In the genomic region with DNA sequence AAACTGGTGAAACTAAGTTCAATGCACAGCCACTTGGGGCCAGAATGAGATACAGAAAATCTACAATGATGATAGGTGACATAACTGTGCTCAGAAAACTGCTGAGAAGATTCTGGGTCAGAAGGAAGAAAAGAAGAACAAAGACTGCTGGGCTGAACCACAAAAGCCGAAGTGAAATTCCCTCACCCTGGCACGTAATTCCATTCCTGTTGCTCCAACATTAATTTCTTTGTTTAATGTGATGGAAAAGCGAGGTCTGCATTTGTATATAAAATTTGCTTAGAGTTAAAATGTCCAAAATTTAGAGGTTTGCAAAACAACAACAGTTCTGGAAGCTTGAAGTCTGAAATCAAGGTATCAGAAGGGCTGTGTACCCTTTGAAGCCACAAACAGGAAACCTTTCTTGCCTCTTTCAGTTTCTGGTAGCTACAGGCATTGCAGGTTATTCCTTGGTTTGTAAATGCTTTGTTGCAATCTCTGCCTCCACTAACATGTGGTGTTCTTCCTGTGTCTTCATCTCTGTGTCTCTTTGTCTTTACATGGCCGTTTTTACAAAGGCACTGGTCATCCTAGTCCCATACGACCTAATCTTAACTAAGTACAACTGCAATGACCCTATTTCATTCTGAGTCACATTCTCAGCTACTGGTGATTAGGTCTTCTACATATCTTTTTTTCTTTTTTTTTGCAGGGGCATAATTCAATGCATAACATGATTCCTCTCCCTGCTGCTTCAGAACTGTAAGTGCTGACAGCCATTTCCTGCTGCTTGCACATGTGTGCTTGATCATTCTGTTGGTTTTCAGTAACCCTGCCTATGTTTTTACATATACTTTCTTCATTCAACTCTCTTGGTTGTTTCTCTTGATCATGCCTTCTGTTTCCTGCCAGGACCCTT, we compare ENCODE assay signal across 12 cellular contexts.
DNase-seq lines count a peak whose midpoint lies in the region; ATAC-seq lines count a peak whose summit lies in the region.
"Had no signal": no experiment of that assay in that cellular context is flagged by ENCODE, and none has a peak within 500 bp of the region (broad histone marks: within the 10 kb centered on the region; RNA-seq: fewer than 3 reads in every experiment).

No MANE protein-coding gene starts in this region.

- no peaks in the 10 kb centered on the region for H4K20me1 ChIP-seq in BLaER1

- no peak overlapping the region for H3K4me3 Mint-ChIP-seq in natural killer cell treated with Interleukin-12 subunit alpha and Interleukin-12 subunit beta and Interleukin-15 and Interleukin-18, amount 100 ng/mL, for 72 hours
- H3K4me3 Mint-ChIP-seq in activated CD8-positive, alpha-beta T cell treated with anti-CD3 and anti-CD28 coated beads, Interleukin-2, amount 10 ng/mL, durations not matched to agents 7 days and 5 days = no peak overlapping the region
- H3K4me3 Mint-ChIP-seq: activated naive CD8-positive, alpha-beta T cell had no signal

- H3K36me3 ChIP-seq in BLaER1 = no peaks in the 10 kb centered on the region

- ATAC-seq in GM18873 (IDR thresholded peaks at IDR 0.05; ENCODE audit: low FRiP score, unreplicated experiment) = peak; percentile 82
- peak; percentile 83 for ATAC-seq in HG02642 (IDR thresholded peaks at IDR 0.05; ENCODE audit: poor library complexity, unreplicated experiment)
- ATAC-seq in natural killer cell treated with Interleukin-12 subunit alpha and Interleukin-12 subunit beta and Interleukin-15 and Interleukin-18, amount 100 ng/mL, for 72 hours = no peak
- ATAC-seq in activated CD8-positive, alpha-beta T cell treated with anti-CD3 and anti-CD28 coated beads, Interleukin-2, amount 10 ng/mL, durations not matched to agents 7 days and 5 days = no peak

- no peak overlapping the region for H3K9ac ChIP-seq in BLaER1

- POLR2A ChIA-PET in activated CD8-positive, alpha-beta T cell treated with anti-CD3 and anti-CD28 coated beads, Interleukin-2, amount 10 ng/mL, durations not matched to agents 7 days and 5 days (lab: Charles Lee) = no interaction called here

- peaks cover 21% of the 10 kb centered on the region for H3K9me3 Mint-ChIP-seq in natural killer cell treated with Interleukin-12 subunit alpha and Interleukin-12 subunit beta and Interleukin-15 and Interleukin-18, amount 100 ng/mL, for 72 hours
- peaks cover 29% of the 10 kb centered on the region for H3K9me3 Mint-ChIP-seq in activated CD8-positive, alpha-beta T cell treated with anti-CD3 and anti-CD28 coated beads, Interleukin-2, amount 10 ng/mL, durations not matched to agents 7 days and 5 days (ENCODE audit: insufficient read depth)

- H3K27me3 Mint-ChIP-seq in natural killer cell treated with Interleukin-12 subunit alpha and Interleukin-12 subunit beta and Interleukin-15 and Interleukin-18, amount 100 ng/mL, for 72 hours = no peaks in the 10 kb centered on the region
- H3K27me3 Mint-ChIP-seq in activated CD8-positive, alpha-beta T cell treated with anti-CD3 and anti-CD28 coated beads, Interleukin-2, amount 10 ng/mL, durations not matched to agents 7 days and 5 days (ENCODE audit: low read depth) = no peaks in the 10 kb centered on the region
- H3K27me3 Mint-ChIP-seq: activated naive CD8-positive, alpha-beta T cell had no signal

- H3K4me3 ChIP-seq in BLaER1 = no peak overlapping the region
- H3K4me3 ChIP-seq in Jurkat, Clone E6-1 (ENCODE audit: low read length) = no peak overlapping the region

- H3K27me3 ChIP-seq in BLaER1 = no peaks in the 10 kb centered on the region

- H3K27ac Mint-ChIP-seq in natural killer cell treated with Interleukin-12 subunit alpha and Interleukin-12 subunit beta and Interleukin-15 and Interleukin-18, amount 100 ng/mL, for 72 hours = no peak overlapping the region
- H3K27ac Mint-ChIP-seq in activated CD8-positive, alpha-beta T cell treated with anti-CD3 and anti-CD28 coated beads, Interleukin-2, amount 10 ng/mL, durations not matched to agents 7 days and 5 days = no peak overlapping the region
- H3K27ac Mint-ChIP-seq: activated naive CD8-positive, alpha-beta T cell had no signal

- no peaks in the 10 kb centered on the region for H3K9me3 ChIP-seq in BLaER1

- H3K36me3 Mint-ChIP-seq in natural killer cell treated with Interleukin-12 subunit alpha and Interleukin-12 subunit beta and Interleukin-15 and Interleukin-18, amount 100 ng/mL, for 72 hours = peaks cover 7% of the 10 kb centered on the region
- no peaks in the 10 kb centered on the region for H3K36me3 Mint-ChIP-seq in activated CD8-positive, alpha-beta T cell treated with anti-CD3 and anti-CD28 coated beads, Interleukin-2, amount 10 ng/mL, durations not matched to agents 7 days and 5 days (ENCODE audit: low read depth)
- H3K36me3 Mint-ChIP-seq: activated naive CD8-positive, alpha-beta T cell had no signal

- peak; percentile 77 for DNase-seq in Jurkat, Clone E6-1 (ENCODE audit: low read depth, low spot score)
- DNase-seq in natural killer cell treated with Interleukin-12 subunit alpha and Interleukin-12 subunit beta and Interleukin-15 and Interleukin-18, amount 100 ng/mL, for 72 hours (ENCODE audit: low spot score) = no peak
- DNase-seq in T1000 (lab: John Stamatoyannopoulos, UW) (no peak), HUDEP-2 (lab: John Stamatoyannopoulos, UW; ENCODE audit: unreplicated experiment in 76 of 76) (no peak)
- no peak for DNase-seq in activated CD8-positive, alpha-beta T cell treated with anti-CD3 and anti-CD28 coated beads, Interleukin-2, amount 10 ng/mL, durations not matched to agents 7 days and 5 days
- DNase-seq: activated CD4-positive, CD25-positive, alpha-beta regulatory T cell; GF-D8; NCI-H1417 had no signal

- H3K27ac ChIP-seq in BLaER1 = no peak overlapping the region

- CTCF ChIA-PET in activated CD8-positive, alpha-beta T cell treated with anti-CD3 and anti-CD28 coated beads, Interleukin-2, amount 10 ng/mL, durations not matched to agents 7 days and 5 days (lab: Charles Lee) = no interaction called here

- peaks cover 13% of the 10 kb centered on the region for H3K4me1 ChIP-seq in BLaER1

- H3K4me1 Mint-ChIP-seq in natural killer cell treated with Interleukin-12 subunit alpha and Interleukin-12 subunit beta and Interleukin-15 and Interleukin-18, amount 100 ng/mL, for 72 hours (ENCODE audit: low read depth in 2 of 2) = no peaks in the 10 kb centered on the region
- no peaks in the 10 kb centered on the region for H3K4me1 Mint-ChIP-seq in activated CD8-positive, alpha-beta T cell treated with anti-CD3 and anti-CD28 coated beads, Interleukin-2, amount 10 ng/mL, durations not matched to agents 7 days and 5 days (ENCODE audit: low read depth)

- H3K4me2 ChIP-seq in BLaER1 = peak overlapping the region; percentile 37

Comparison
In these comparisons a context has a peak if more than half of its experiments do, and no peak if none do; other contexts are left out.
1. ATAC-seq: peak in GM18873 (single experiment) and HG02642 (single experiment); none in natural killer cell treated with Interleukin-12 subunit alpha and Interleukin-12 subunit beta and Interleukin-15 and Interleukin-18, amount 100 ng/mL, for 72 hours (0 of 2) and activated CD8-positive, alpha-beta T cell treated with anti-CD3 and anti-CD28 coated beads, Interleukin-2, amount 10 ng/mL, durations not matched to agents 7 days and 5 days (single experiment).